ENCODE assay signal across 24 cellular contexts in genomic region chr7:1351881-1352625, GRCh38.
DNase-seq lines count a peak whose midpoint lies in the region; ATAC-seq, FAIRE-seq and TF ChIP-seq lines count a peak whose summit lies in the region.
"Had no signal": no experiment of that assay in that cellular context is flagged by ENCODE, and none has a peak within 500 bp of the region (broad histone marks: within the 10 kb centered on the region; RNA-seq: fewer than 3 reads in every experiment).

No MANE protein-coding gene starts in this region.

- H3K4ac ChIP-seq in neuronal stem cell (ENCODE audit: low read length) = no peak overlapping the region

- DNase-seq in Right ventricle myocardium inferior (ENCODE audit: missing footprints) = peak; percentile 6
- no peak for DNase-seq in left ventricle myocardium superior
- peak; percentile 55 for DNase-seq in kidney
- no peak for DNase-seq in neuronal stem cell (ENCODE audit: low spot score)
- peak; percentile 52 for DNase-seq in spleen
- no peak for DNase-seq in effector memory CD8-positive, alpha-beta T cell
- DNase-seq in mammary epithelial cell = no peak
- DNase-seq: Caco-2; CD4-positive, CD25-positive, alpha-beta regulatory T cell; CD8-positive, alpha-beta T cell; DMS153; DND-41; GOT3; HFFc6 had no signal

- no peak overlapping the region for H3K14ac ChIP-seq in neuronal stem cell (ENCODE audit: low read length)

- dilution Hi-C loops in mammary epithelial cell (cut with HindIII; ENCODE audit: low sequenced_read_pairs) = loop anchor here (5.0 kb wide), 1 partner anchor 35 kb away; no protein-coding TSS in a partner anchor

- H3K9ac ChIP-seq in kidney (ENCODE audit: low read length in 2 of 2) = no peak overlapping the region
- H3K9ac ChIP-seq in neuronal stem cell (ENCODE audit: low read depth, low read length, poor library complexity) = no peak overlapping the region
- H3K9ac ChIP-seq in mammary epithelial cell (ENCODE audit: insufficient read depth, low read length) = no peak overlapping the region
- H3K9ac ChIP-seq: BLaER1 had no signal

- no peaks in the 10 kb centered on the region for H3K4me1 Mint-ChIP-seq in effector memory CD8-positive, alpha-beta T cell (ENCODE audit: low read depth in 2 of 2)
- H3K4me1 Mint-ChIP-seq: B cell; CD4-positive, CD25-positive, alpha-beta regulatory T cell had no signal

- H2BK12ac ChIP-seq in neuronal stem cell (ENCODE audit: low read length) = no peak overlapping the region

- BruUV-seq in mammary epithelial cell (replicated peaks; lab: Mats Ljungman, UMichigan) = no TSS peak

- H2AFZ ChIP-seq in neuronal stem cell (ENCODE audit: low read length) = no peak overlapping the region
- no peak overlapping the region for H2AFZ ChIP-seq in mammary epithelial cell (ENCODE audit: low read depth, low read length)

- TF ChIP-seq CTCF in kidney (IDR thresholded peaks at IDR 0.05; ENCODE audit: borderline replicate concordance, extremely low read depth, insufficient read depth) = no peak
- TF ChIP-seq CTCF in spleen (IDR thresholded peaks at IDR 0.05 in 8 of 11, conservative IDR thresholded peaks at IDR 0.05 in 3 of 11) = no peak
- TF ChIP-seq CTCF in mammary epithelial cell (conservative IDR thresholded peaks at IDR 0.05 in 1 of 2, IDR thresholded peaks at IDR 0.05 in 1 of 2; ENCODE audit: extremely low read depth in 1 of 2, insufficient read depth in 1 of 2, low read depth in 1 of 2, low read length in 2 of 2) = no peak

- H3K36me3 Mint-ChIP-seq in effector memory CD8-positive, alpha-beta T cell (ENCODE audit: insufficient read depth) = peaks cover 5% of the 10 kb centered on the region
- H3K36me3 Mint-ChIP-seq: CD4-positive, CD25-positive, alpha-beta regulatory T cell; CD8-positive, alpha-beta T cell had no signal

- no peak for ATAC-seq in Right ventricle myocardium inferior
- no peak for ATAC-seq in left ventricle myocardium superior
- no peak for ATAC-seq in HG03469 (IDR thresholded peaks at IDR 0.05; ENCODE audit: unreplicated experiment)
- no peak for ATAC-seq in effector memory CD8-positive, alpha-beta T cell (replicated peaks)
- ATAC-seq: CD8-positive, alpha-beta T cell had no signal

- H3K4me2 ChIP-seq in neuronal stem cell (ENCODE audit: insufficient read depth, low read length, poor library complexity, severe bottlenecking) (no peak overlapping the region), mammary epithelial cell (ENCODE audit: insufficient read depth, low read depth, low read length) (no peak overlapping the region)
- H3K4me2 ChIP-seq: BLaER1 had no signal

- H3K4me3 ChIP-seq in kidney (ENCODE audit: low read length in 2 of 2) = no peak overlapping the region
- H3K4me3 ChIP-seq in neuronal stem cell (ENCODE audit: low read length in 2 of 2) = no peak overlapping the region
- H3K4me3 ChIP-seq in spleen = no peak overlapping the region
- no peak overlapping the region for H3K4me3 ChIP-seq in mammary epithelial cell (replicated peaks in 1 of 3; ENCODE audit: insufficient read depth in 1 of 3, low read depth in 2 of 3, low read length in 3 of 3)
- H3K4me3 ChIP-seq: BLaER1, HAP-1 had no signal

- CTCF ChIA-PET in mammary epithelial cell (lab: Charles Lee; ENCODE audit: low non-redundant PET) = interaction anchor here (0.5 kb wide), 1 partner anchor 312 kb away, joined by 16 read pairs; no protein-coding TSS in a partner anchor

- no peak overlapping the region for H3K27ac Mint-ChIP-seq in effector memory CD8-positive, alpha-beta T cell
- H3K27ac Mint-ChIP-seq: B cell; CD4-positive, CD25-positive, alpha-beta regulatory T cell; CD8-positive, alpha-beta T cell; HFFc6 had no signal

- no peaks in the 10 kb centered on the region for H3K79me2 ChIP-seq in mammary epithelial cell (ENCODE audit: insufficient read depth, low read length)

- no peak overlapping the region for H4K91ac ChIP-seq in neuronal stem cell (ENCODE audit: low read depth, low read length, poor library complexity)

- H3K27ac ChIP-seq in kidney (ENCODE audit: low read depth in 2 of 2, low read length in 2 of 2) = no peak overlapping the region
- no peak overlapping the region for H3K27ac ChIP-seq in neuronal stem cell (replicated peaks; ENCODE audit: low read length)
- H3K27ac ChIP-seq in spleen = no peak overlapping the region
- no peak overlapping the region for H3K27ac ChIP-seq in mammary epithelial cell (ENCODE audit: insufficient read depth, low read depth, low read length)
- H3K27ac ChIP-seq: 22Rv1, BLaER1, C4-2B had no signal

- WGBS in neuronal stem cell (ENCODE audit: extremely low coverage in 2 of 2, insufficient read length in 2 of 2, insufficient replicate concordance in 1 of 2), 2 donors = no CpG with 5 or more reads among the region's 30 CpGs
- 81 to 94% (median 86%) methylated on average over 19 to 30 of the region's 30 CpGs for whole genome bisulfite sequencing in spleen, 5 donors
- WGBS in mammary epithelial cell (ENCODE audit: low coverage, missing lambda C conversion rate) = 81% methylated on average over 20 of the region's 30 CpGs

- no peak overlapping the region for H4K8ac ChIP-seq in neuronal stem cell (ENCODE audit: low read depth, low read length)

- H2AK5ac ChIP-seq in neuronal stem cell (ENCODE audit: low read depth, low read length) = peak overlapping the region; percentile 78

- no peaks in the 10 kb centered on the region for H3K9me3 Mint-ChIP-seq in effector memory CD8-positive, alpha-beta T cell
- H3K9me3 Mint-ChIP-seq: CD4-positive, CD25-positive, alpha-beta regulatory T cell; CD8-positive, alpha-beta T cell; HFFc6 had no signal

- TF ChIP-seq POLR2A in spleen (IDR thresholded peaks at IDR 0.05) = no peak

- H3K18ac ChIP-seq in neuronal stem cell (ENCODE audit: low read length) = peak overlapping the region; percentile 62

- intact Hi-C loops in Right ventricle myocardium inferior (cut with DNase I) = no loop called here
- intact Hi-C loops in left ventricle myocardium superior (cut with micrococcal nuclease) = no loop called here
- intact Hi-C loops in kidney (cut with DNase I) = no loop called here
- intact Hi-C loops in spleen (cut with DNase I; ENCODE audit: low total_unique reads) = no loop called here
- intact Hi-C loops in mammary epithelial cell (cut with micrococcal nuclease) = no loop called here

- H2BK120ac ChIP-seq in neuronal stem cell (ENCODE audit: low read depth, low read length) = no peak overlapping the region

- H3K27me3 Mint-ChIP-seq in effector memory CD8-positive, alpha-beta T cell = peaks cover 32 to 69% of the 10 kb centered on the region in 2 donors

- no peaks in the 10 kb centered on the region for H4K20me1 ChIP-seq in mammary epithelial cell (ENCODE audit: insufficient read depth, low read length)
- H4K20me1 ChIP-seq: BLaER1 had no signal

- H2BK5ac ChIP-seq in neuronal stem cell (ENCODE audit: low read length) = no peak overlapping the region

- H3K36me3 ChIP-seq in kidney (ENCODE audit: control insufficient read depth in 1 of 2, insufficient read depth in 2 of 2, low read length in 2 of 2) (no peaks in the 10 kb centered on the region), neuronal stem cell (replicated peaks in 1 of 2; ENCODE audit: control insufficient read depth in 2 of 2, insufficient read depth in 2 of 2, low read length in 2 of 2) (no peaks in the 10 kb centered on the region), spleen (no peaks in the 10 kb centered on the region), mammary epithelial cell (ENCODE audit: insufficient read depth, low read length) (no peaks in the 10 kb centered on the region)
- H3K36me3 ChIP-seq: BLaER1, HAP-1 had no signal

- H3K79me1 ChIP-seq in neuronal stem cell (ENCODE audit: low read depth, low read length) = peaks cover 4% of the 10 kb centered on the region

- FAIRE-seq in kidney (lab: Jason Lieb, UNC) = no peak
- FAIRE-seq: A204.1, G401.6, GM12892, H54 had no signal

- H2BK15ac ChIP-seq in neuronal stem cell (ENCODE audit: low read length) = no peak overlapping the region

- peaks cover 0 to 60% (median 0%) of the 10 kb centered on the region in 3 experiments for H3K27me3 ChIP-seq in neuronal stem cell (ENCODE audit: control insufficient read depth in 3 of 3, insufficient read depth in 3 of 3, low read depth in 1 of 3, low read length in 3 of 3)
- peaks cover 0 to 93% (median 41%) of the 10 kb centered on the region in 7 donors for H3K27me3 ChIP-seq in spleen (replicated peaks in 1 of 7)
- peaks cover 9% of the 10 kb centered on the region for H3K27me3 ChIP-seq in mammary epithelial cell (ENCODE audit: insufficient read depth, low read length)
- H3K27me3 ChIP-seq: BLaER1 had no signal

- H3K9me3 ChIP-seq in kidney (ENCODE audit: control insufficient read depth in 1 of 2, low read length in 2 of 2) = no peaks in the 10 kb centered on the region
- peaks cover 0 to 2% of the 10 kb centered on the region in 2 donors for H3K9me3 ChIP-seq in neuronal stem cell (replicated peaks in 1 of 2; ENCODE audit: control insufficient read depth in 2 of 2, insufficient read depth in 1 of 2, low read depth in 1 of 2, low read length in 2 of 2)
- H3K9me3 ChIP-seq in spleen = no peaks in the 10 kb centered on the region
- H3K9me3 ChIP-seq in mammary epithelial cell (replicated peaks; ENCODE audit: insufficient read depth, low read length) = no peaks in the 10 kb centered on the region
- H3K9me3 ChIP-seq: BLaER1, Caco-2, HAP-1 had no signal

- in situ Hi-C loops in mammary epithelial cell (cut with MboI; ENCODE audit: low sequenced_read_pairs in 2 of 2) = no loop called here

- H3K23ac ChIP-seq in neuronal stem cell (ENCODE audit: low read depth, low read length, poor library complexity) = peak overlapping the region; percentile 37

- H3K4me1 ChIP-seq in kidney (ENCODE audit: control insufficient read depth in 1 of 2, insufficient read depth in 1 of 2, low read depth in 1 of 2, low read length in 2 of 2) (peaks cover 0 to 13% of the 10 kb centered on the region in 2 donors), neuronal stem cell (ENCODE audit: control insufficient read depth in 2 of 2, insufficient read depth in 1 of 2, low read depth in 1 of 2, low read length in 2 of 2) (peaks cover 2 to 5% of the 10 kb centered on the region in 2 donors), spleen (no peaks in the 10 kb centered on the region), mammary epithelial cell (ENCODE audit: insufficient read depth, low read length) (no peaks in the 10 kb centered on the region)
- H3K4me1 ChIP-seq: Caco-2, HAP-1 had no signal

- no peak overlapping the region for H3K4me3 Mint-ChIP-seq in effector memory CD8-positive, alpha-beta T cell
- H3K4me3 Mint-ChIP-seq: B cell; CD4-positive, CD25-positive, alpha-beta regulatory T cell; CD8-positive, alpha-beta T cell; HFFc6 had no signal

Comparison
In these comparisons a context has a peak if more than half of its experiments do, and no peak if none do; other contexts are left out.
1. DNase-seq: peak in Right ventricle myocardium inferior (single experiment), kidney (single experiment) and spleen (single experiment); none in left ventricle myocardium superior (single experiment), neuronal stem cell (single experiment), effector memory CD8-positive, alpha-beta T cell (0 of 3) and mammary epithelial cell (single experiment).